Comparison of ENCODE assay signal across 8 cellular contexts in the genomic region with DNA sequence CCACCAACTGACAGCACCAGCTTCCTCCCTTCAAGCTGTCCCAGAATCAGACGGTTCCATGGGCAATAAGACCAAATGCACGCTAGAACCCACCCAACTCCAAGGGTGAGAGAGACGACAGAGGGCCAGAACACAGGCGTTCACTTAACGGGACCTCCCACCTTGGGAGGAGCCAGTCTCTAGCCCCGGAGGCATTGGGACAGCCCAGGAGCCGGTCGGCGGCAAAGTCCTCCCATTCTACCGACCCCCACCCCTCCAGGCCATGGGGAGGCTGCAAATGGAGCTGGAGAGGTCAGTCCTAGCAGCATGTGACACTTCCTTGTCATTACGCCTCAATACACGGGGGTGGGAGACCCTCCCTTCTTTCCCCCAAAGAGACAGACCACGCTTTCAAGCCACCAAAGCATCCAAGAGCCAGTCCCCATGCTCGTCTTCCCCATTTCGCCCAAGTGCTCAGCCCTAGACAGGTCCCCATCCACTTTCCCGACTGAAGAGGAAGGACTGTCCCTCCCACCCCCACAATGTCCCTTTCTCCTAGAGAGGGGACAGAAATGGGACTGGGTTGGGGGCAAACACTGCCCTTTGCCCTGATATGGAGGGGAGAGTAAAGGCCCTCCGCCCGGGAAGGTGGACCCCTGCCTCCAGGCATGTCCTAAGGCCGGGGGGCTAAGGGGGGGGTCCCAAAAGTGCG. TPM values are rescaled to one million over a fixed set of nuclear protein-coding genes. Genes with fewer than 3 reads are reported as not detected.
DNase-seq lines count a peak whose midpoint lies in the region; TF ChIP-seq lines count a peak whose summit lies in the region.

No MANE protein-coding gene starts in this region.

- peaks cover 3% of the 10 kb centered on the region for H3K9me3 ChIP-seq in mammary epithelial cell (replicated peaks; ENCODE audit: insufficient read depth, low read length)

- H3K9ac ChIP-seq in mammary epithelial cell (ENCODE audit: insufficient read depth, low read length), result peak overlapping the region; percentile 82

- dilution Hi-C loops in mammary epithelial cell (cut with HindIII; ENCODE audit: low sequenced_read_pairs), result no loop called here

- CTCF ChIA-PET in mammary epithelial cell (lab: Charles Lee; ENCODE audit: low non-redundant PET), result no interaction called here

- intact Hi-C loops in mammary epithelial cell (cut with micrococcal nuclease), result loop anchor here (10.0 kb wide), 1 partner anchor 311 kb away; the partner anchor contains the start of genes GPR108 and TRIP10

- in situ Hi-C loops in mammary epithelial cell (cut with MboI; ENCODE audit: low sequenced_read_pairs in 2 of 2), result no loop called here

- H3K4me3 ChIP-seq in mammary epithelial cell (replicated peaks in 1 of 3; ENCODE audit: insufficient read depth in 1 of 3, low read depth in 2 of 3, low read length in 3 of 3), result peak overlapping the region; percentile 82 to 84 (median 82)

- H3K36me3 ChIP-seq in mammary epithelial cell (ENCODE audit: insufficient read depth, low read length), result peaks cover 20% of the 10 kb centered on the region

- no peak for TF ChIP-seq CTCF in mammary epithelial cell (conservative IDR thresholded peaks at IDR 0.05 in 1 of 2, IDR thresholded peaks at IDR 0.05 in 1 of 2; ENCODE audit: extremely low read depth in 1 of 2, insufficient read depth in 1 of 2, low read depth in 1 of 2, low read length in 2 of 2)

- peak overlapping the region; percentile 81 for H3K4me2 ChIP-seq in mammary epithelial cell (ENCODE audit: insufficient read depth, low read depth, low read length)

- peak; percentile 67 for DNase-seq in activated CD4-positive, alpha-beta T cell treated with anti-CD3 and anti-CD28 coated beads for 48 hours
- DNase-seq in activated CD4-positive, alpha-beta T cell treated with anti-CD3 and anti-CD28 coated beads for 4 hours, result no peak
- DNase-seq in RPMI7951 (ENCODE audit: low read depth), result peak; percentile 59
- peak; percentile 43 for DNase-seq in mammary epithelial cell
- peak; percentile 21 to 31 for DNase-seq in stimulated activated CD4-positive, alpha-beta T cell treated with anti-CD3 and anti-CD28 coated beads, Interleukin-4, amount 100 ng/mL, for 4 hours
- no peak for DNase-seq in NCI-H1417 treated with DMSO at 0.1 percent for 48 hours (lab: John Stamatoyannopoulos, UW)
- no peak for DNase-seq in NK-92 (lab: John Stamatoyannopoulos, UW; ENCODE audit: unreplicated experiment)

- H4K20me1 ChIP-seq in mammary epithelial cell (ENCODE audit: insufficient read depth, low read length), result no peaks in the 10 kb centered on the region

- peaks cover 58% of the 10 kb centered on the region for H3K79me2 ChIP-seq in mammary epithelial cell (ENCODE audit: insufficient read depth, low read length)

- no peak overlapping the region for H2AFZ ChIP-seq in mammary epithelial cell (ENCODE audit: low read depth, low read length)

- H3K27me3 ChIP-seq in mammary epithelial cell (ENCODE audit: insufficient read depth, low read length) (no peaks in the 10 kb centered on the region), layer of hippocampus (ENCODE audit: control insufficient read depth, insufficient read depth, low read length) (no peaks in the 10 kb centered on the region)

- peak overlapping the region; percentile 42 for H3K27ac ChIP-seq in mammary epithelial cell (ENCODE audit: insufficient read depth, low read depth, low read length)
- peak overlapping the region; percentile 42 for H3K27ac ChIP-seq in layer of hippocampus (ENCODE audit: low read depth, low read length)

- 0% methylated on average over 10 of the region's 20 CpGs for WGBS in mammary epithelial cell (ENCODE audit: low coverage, missing lambda C conversion rate)

- H3K4me1 ChIP-seq in mammary epithelial cell (ENCODE audit: insufficient read depth, low read length), result peaks cover 19% of the 10 kb centered on the region

- BruUV-seq in mammary epithelial cell (replicated peaks; lab: Mats Ljungman, UMichigan), result no TSS peak

RNA-seq across cellular contexts. Expression of gene KHSRP, which starts 1.0 kb away (rescaled TPM):
- total RNA-seq in RPMI7951 (2014; rRNA removed; shearing (Covaris generic)), result 43.1 and 54.0 TPM in 2 replicates
- total RNA-seq in mammary epithelial cell, result 100 to 1,000 TPM in 1 of 2 donors, 10 to 100 TPM in 1; 90.5 to 287 TPM
- 110 TPM for polyA plus RNA-seq in mammary epithelial cell
- polyA minus RNA-seq in mammary epithelial cell, result 425 TPM

RNA-seq across cellular contexts. Expression of gene SLC25A41, which starts 9.9 kb away (rescaled TPM):
- total RNA-seq in RPMI7951 (2014; rRNA removed; shearing (Covaris generic)), result not detected in 2 replicates
- not detected for total RNA-seq in mammary epithelial cell
- polyA plus RNA-seq in mammary epithelial cell, result 0.06 TPM
- polyA minus RNA-seq in mammary epithelial cell, result not detected

RNA-seq across cellular contexts. Expression of gene GTF2F1, which starts 30.7 kb away (rescaled TPM):
- total RNA-seq in RPMI7951 (2014; rRNA removed; shearing (Covaris generic)), result 33.8 and 38.4 TPM in 2 replicates
- total RNA-seq in mammary epithelial cell, result 10 to 100 TPM; 32.7 to 64.8 TPM
- 56.1 TPM for polyA plus RNA-seq in mammary epithelial cell
- polyA minus RNA-seq in mammary epithelial cell, result 26.9 TPM

RNA-seq across cellular contexts. Expression of gene SLC25A23, which starts 35.9 kb away (rescaled TPM):
- 17.5 and 20.7 TPM in 2 replicates for total RNA-seq in RPMI7951 (2014; rRNA removed; shearing (Covaris generic))
- total RNA-seq in mammary epithelial cell, result 10 to 100 TPM; 21.5 to 31.8 TPM
- polyA plus RNA-seq in mammary epithelial cell, result 8.5 TPM
- polyA minus RNA-seq in mammary epithelial cell, result 40.3 TPM

RNA-seq across cellular contexts. Expression of gene CRB3, which starts 40.4 kb away (rescaled TPM):
- total RNA-seq in RPMI7951 (2014; rRNA removed; shearing (Covaris generic)), result not detected in 2 replicates
- total RNA-seq in mammary epithelial cell, result 10 to 100 TPM; 18.3 to 23.6 TPM
- polyA plus RNA-seq in mammary epithelial cell, result 7.6 TPM
- 11.5 TPM for polyA minus RNA-seq in mammary epithelial cell

Comparison
In these comparisons a context has a peak if more than half of its experiments do, and no peak if none do; other contexts are left out.
1. DNase-seq: peak in activated CD4-positive, alpha-beta T cell treated with anti-CD3 and anti-CD28 coated beads for 48 hours (single experiment), RPMI7951 (single experiment), mammary epithelial cell (single experiment) and stimulated activated CD4-positive, alpha-beta T cell treated with anti-CD3 and anti-CD28 coated beads, Interleukin-4, amount 100 ng/mL, for 4 hours (2 of 2); none in activated CD4-positive, alpha-beta T cell treated with anti-CD3 and anti-CD28 coated beads for 4 hours (0 of 2), NCI-H1417 treated with DMSO at 0.1 percent for 48 hours (single experiment) and NK-92 (single experiment).